Comparison of ENCODE assay signal across 26 cellular contexts in the genomic region with DNA sequence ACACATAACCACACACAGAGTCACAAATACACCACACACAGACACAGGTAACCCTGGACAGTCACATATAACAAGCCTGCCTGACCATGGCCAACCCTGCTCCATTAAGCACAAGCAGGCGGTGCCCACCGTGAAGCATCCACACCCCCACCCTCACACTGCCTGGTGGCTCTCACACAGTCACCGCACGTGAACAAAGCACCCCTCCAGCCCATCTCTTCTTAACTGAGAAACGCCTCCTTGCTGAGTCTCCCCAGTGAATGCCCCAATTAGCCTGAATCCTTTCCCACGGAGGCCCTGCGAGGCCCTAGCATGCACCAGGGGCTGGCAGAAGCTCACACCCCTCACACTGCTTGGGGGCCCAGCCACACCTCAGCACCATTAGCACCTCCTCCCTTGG.
"Had no signal": no experiment of that assay in that cellular context is flagged by ENCODE, and none has a peak within 500 bp of the region (broad histone marks: within the 10 kb centered on the region; RNA-seq: fewer than 3 reads in every experiment).

No MANE protein-coding gene starts in this region.

- H3K4me2 ChIP-seq: smooth muscle cell had no signal

- H3K27ac Mint-ChIP-seq: naive thymus-derived CD4-positive, alpha-beta T cell; natural killer cell treated with Interleukin-12 subunit alpha and Interleukin-12 subunit beta and Interleukin-15 and Interleukin-18, amount 100 ng/mL, for 72 hours; stimulated activated effector memory CD8-positive, alpha-beta T cell treated with anti-CD3 and anti-CD28 coated beads, Interleukin-12 subunit alpha, Interleukin-12 subunit beta, amount 100 ng/mL, for 72 hours; stimulated activated naive CD8-positive, alpha-beta T cell treated with anti-CD3 and anti-CD28 coated beads, Interleukin-15, amount 100 ng/mL, for 72 hours; type B pancreatic cell had no signal

- ATAC-seq: left cardiac atrium; left lung; mucosa of descending colon; naive thymus-derived CD4-positive, alpha-beta T cell; natural killer cell treated with Interleukin-12 subunit alpha and Interleukin-12 subunit beta and Interleukin-15 and Interleukin-18, amount 100 ng/mL, for 72 hours; psoas muscle; right lobe of liver; stimulated activated effector memory CD8-positive, alpha-beta T cell treated with anti-CD3 and anti-CD28 coated beads, Interleukin-12 subunit alpha, Interleukin-12 subunit beta, amount 100 ng/mL, for 72 hours; stimulated activated naive CD8-positive, alpha-beta T cell treated with anti-CD3 and anti-CD28 coated beads, Interleukin-15, amount 100 ng/mL, for 72 hours had no signal

- H3K4me3 ChIP-seq: left lung, lung, mucosa of descending colon, pancreas, psoas muscle, right atrium auricular region, right lobe of liver, smooth muscle cell, tibial nerve, uterus had no signal

- H3K27ac ChIP-seq: left lung, pancreas, psoas muscle, right atrium auricular region, right lobe of liver, tibial nerve, uterus had no signal

- H3K27me3 ChIP-seq: pancreas, right atrium auricular region, right lobe of liver, uterus had no signal

- H3K9me3 ChIP-seq: left lung, mucosa of descending colon, pancreas, psoas muscle, right atrium auricular region, right lobe of liver, tibial nerve, uterus had no signal

- DNase-seq: head of caudate nucleus; hippocampal formation; kidney glomerular epithelial cell; left cardiac atrium; left lung; midbrain; mucosa of descending colon; naive thymus-derived CD4-positive, alpha-beta T cell; pancreas; posterior cingulate gyrus; psoas muscle; right lobe of liver; stimulated activated CD4-positive, alpha-beta T cell treated with anti-CD3 and anti-CD28 coated beads, Interleukin-1b, Interleukin-23, amount 100 ng/mL, for 48 hours; stimulated activated CD4-positive, alpha-beta T cell treated with anti-CD3 and anti-CD28 coated beads, Interleukin-2, amount 100 ng/mL, for 48 hours; stimulated activated naive CD4-positive, alpha-beta T cell treated with Interleukin-2 at 50 U/mL for 16 hours; stimulated activated naive CD8-positive, alpha-beta T cell treated with anti-CD3 and anti-CD28 coated beads, Interleukin-15, amount 100 ng/mL, for 72 hours; substantia nigra; uterus had no signal

- H3K36me3 Mint-ChIP-seq: naive thymus-derived CD4-positive, alpha-beta T cell; natural killer cell treated with Interleukin-12 subunit alpha and Interleukin-12 subunit beta and Interleukin-15 and Interleukin-18, amount 100 ng/mL, for 72 hours; stimulated activated effector memory CD8-positive, alpha-beta T cell treated with anti-CD3 and anti-CD28 coated beads, Interleukin-12 subunit alpha, Interleukin-12 subunit beta, amount 100 ng/mL, for 72 hours; type B pancreatic cell had no signal

- FAIRE-seq: pancreas had no signal

- H3K4me1 Mint-ChIP-seq: naive thymus-derived CD4-positive, alpha-beta T cell; neural crest cell; stimulated activated effector memory CD8-positive, alpha-beta T cell treated with anti-CD3 and anti-CD28 coated beads, Interleukin-12 subunit alpha, Interleukin-12 subunit beta, amount 100 ng/mL, for 72 hours; stimulated activated naive CD8-positive, alpha-beta T cell treated with anti-CD3 and anti-CD28 coated beads, Interleukin-15, amount 100 ng/mL, for 72 hours had no signal

- H3K36me3 ChIP-seq: left lung, pancreas, right atrium auricular region, right lobe of liver, tibial nerve, uterus had no signal

- H3K4me3 Mint-ChIP-seq: naive thymus-derived CD4-positive, alpha-beta T cell; natural killer cell treated with Interleukin-12 subunit alpha and Interleukin-12 subunit beta and Interleukin-15 and Interleukin-18, amount 100 ng/mL, for 72 hours; neural crest cell; stimulated activated effector memory CD8-positive, alpha-beta T cell treated with anti-CD3 and anti-CD28 coated beads, Interleukin-12 subunit alpha, Interleukin-12 subunit beta, amount 100 ng/mL, for 72 hours; stimulated activated naive CD8-positive, alpha-beta T cell treated with anti-CD3 and anti-CD28 coated beads, Interleukin-15, amount 100 ng/mL, for 72 hours; type B pancreatic cell had no signal

- H3K9me3 Mint-ChIP-seq: naive thymus-derived CD4-positive, alpha-beta T cell; natural killer cell treated with Interleukin-12 subunit alpha and Interleukin-12 subunit beta and Interleukin-15 and Interleukin-18, amount 100 ng/mL, for 72 hours; neural crest cell; stimulated activated effector memory CD8-positive, alpha-beta T cell treated with anti-CD3 and anti-CD28 coated beads, Interleukin-12 subunit alpha, Interleukin-12 subunit beta, amount 100 ng/mL, for 72 hours; stimulated activated naive CD8-positive, alpha-beta T cell treated with anti-CD3 and anti-CD28 coated beads, Interleukin-15, amount 100 ng/mL, for 72 hours; type B pancreatic cell had no signal

- H3K4me1 ChIP-seq: left lung, pancreas, psoas muscle, right atrium auricular region, right lobe of liver, tibial nerve, uterus had no signal

- H3K27me3 Mint-ChIP-seq: stimulated activated naive CD8-positive, alpha-beta T cell treated with anti-CD3 and anti-CD28 coated beads, Interleukin-15, amount 100 ng/mL, for 72 hours had no signal
